In genomic region chr16:14339694-14340093, GRCh38 we compare ENCODE assay signal across 2 cellular contexts.
TF ChIP-seq lines count a peak whose summit lies in the region.

No MANE protein-coding gene starts in this region.

TF ChIP-seq in K562, 482 proteins besides CTCF, POLR2A, EP300 and RAD21:
- TF ChIP-seq TFE3 (CRISPR knock-in tag; IDR thresholded peaks at IDR 0.05) (peak; percentile 54), TCFL5 (CRISPR knock-in tag; conservative IDR thresholded peaks at IDR 0.05) (no peak)

TF ChIP-seq in HepG2, 621 proteins besides CTCF, POLR2A, EP300 and RAD21 (continued from another document):
- 0 out of 2 replicates have a peak, but pooled peaks have one; percentile 25 for TF ChIP-seq ZNF605 (CRISPR knock-in tag; IDR thresholded peaks at IDR 0.05)
- no peak for TF ChIP-seq ATF3 (CRISPR knock-in tag; IDR thresholded peaks at IDR 0.05)
- peak; percentile 57 for TF ChIP-seq MNT (IDR thresholded peaks at IDR 0.05)
